ENCODE assay signal across 19 cellular contexts in the genomic region with DNA sequence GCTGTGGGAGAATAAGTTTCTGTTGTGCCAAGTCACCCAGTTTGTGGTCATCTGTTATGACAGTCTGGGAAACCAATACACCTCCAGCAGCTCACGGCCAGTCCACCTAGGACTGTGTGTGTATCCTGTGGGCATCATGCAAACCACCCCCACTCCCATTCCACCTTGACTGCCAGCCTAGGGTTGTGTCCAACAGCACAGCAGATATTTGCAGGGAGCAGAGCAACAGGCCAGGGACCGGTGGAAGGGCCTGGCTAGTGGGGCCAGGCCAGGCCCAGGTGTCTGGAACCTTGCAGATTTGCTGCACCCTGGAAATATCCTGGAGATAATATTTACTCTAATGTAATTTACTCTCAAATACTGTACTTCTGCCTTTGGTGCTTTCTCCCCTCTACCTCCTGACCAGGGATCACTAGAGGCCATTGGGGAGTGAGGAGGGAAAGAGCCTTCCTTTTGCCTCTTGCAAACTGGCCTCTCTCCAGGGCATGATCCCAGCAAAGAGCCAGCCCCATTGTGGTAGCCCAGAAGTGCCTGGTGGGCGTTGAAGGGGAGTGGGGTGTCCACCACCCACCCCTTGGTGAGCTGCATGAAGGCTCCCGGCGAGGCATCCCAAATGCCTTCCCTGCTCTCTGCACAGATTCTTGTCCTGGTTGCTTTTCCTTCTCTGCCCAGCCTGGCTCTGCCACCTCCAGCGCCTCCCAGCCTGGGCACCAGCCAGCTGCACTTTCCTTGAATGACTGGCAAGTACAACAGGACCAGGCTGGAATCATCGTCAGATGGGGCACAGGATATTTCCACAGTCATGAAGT. TPM values are rescaled to one million over a fixed set of nuclear protein-coding genes. Genes with fewer than 3 reads are reported as not detected.
DNase-seq lines count a peak whose midpoint lies in the region; ATAC-seq, FAIRE-seq and TF ChIP-seq lines count a peak whose summit lies in the region.
"Had no signal": no experiment of that assay in that cellular context is flagged by ENCODE, and none has a peak within 500 bp of the region (broad histone marks: within the 10 kb centered on the region; RNA-seq: fewer than 3 reads in every experiment).

No MANE protein-coding gene starts in this region.

- ATAC-seq in right lobe of liver = peak; percentile 76 to 85 (median 78)
- ATAC-seq in HG03521 (IDR thresholded peaks at IDR 0.05; ENCODE audit: unreplicated experiment) = no peak
- ATAC-seq: CD8-positive, alpha-beta T cell had no signal

- intact Hi-C loops in right lobe of liver (cut with DNase I) = no loop called here

- H3K56ac ChIP-seq in H1 (replicated peaks; ENCODE audit: insufficient read length, low read depth, low read length) = no peak overlapping the region

- no peak overlapping the region for H2BK12ac ChIP-seq in H1 (ENCODE audit: low read depth, low read length)

- H3K23ac ChIP-seq in H1 (ENCODE audit: insufficient read length) = no peak overlapping the region

- H2BK120ac ChIP-seq in H1 (replicated peaks; ENCODE audit: low read depth, low read length) = no peak overlapping the region

- no peak overlapping the region for H3K14ac ChIP-seq in H1 (ENCODE audit: insufficient read length)

- H4K20me1 ChIP-seq in H1 (replicated peaks in 1 of 2; ENCODE audit: control insufficient read depth in 1 of 2, insufficient read depth in 2 of 2, low read length in 2 of 2) = no peaks in the 10 kb centered on the region
- no peaks in the 10 kb centered on the region for H4K20me1 ChIP-seq in osteoblast (ENCODE audit: insufficient read depth, low read length)

- H3K4me2 ChIP-seq in H1 (ENCODE audit: insufficient read depth in 1 of 2, low read depth in 2 of 2, low read length in 2 of 2) (no peak overlapping the region), osteoblast (ENCODE audit: insufficient read depth, low read length) (no peak overlapping the region)

- H3K36me3 ChIP-seq in H1 (ENCODE audit: control insufficient read depth in 2 of 4, insufficient read depth in 4 of 4, low read length in 3 of 4) = no peaks in the 10 kb centered on the region
- H3K36me3 ChIP-seq in right lobe of liver = no peaks in the 10 kb centered on the region
- H3K36me3 ChIP-seq in osteoblast (ENCODE audit: insufficient read depth, low read length) = no peaks in the 10 kb centered on the region

- no peak for TF ChIP-seq CTCF in H1 (IDR thresholded peaks at IDR 0.05; ENCODE audit: control extremely low read depth in 1 of 3, insufficient read depth in 1 of 3, low read depth in 1 of 3, low read length in 3 of 3)
- no peak for TF ChIP-seq CTCF in right lobe of liver (IDR thresholded peaks at IDR 0.05)
- no peak for TF ChIP-seq CTCF in osteoblast (IDR thresholded peaks at IDR 0.05; ENCODE audit: extremely low read depth, low read depth, low read length)

- no peak overlapping the region for H2AK5ac ChIP-seq in H1 (ENCODE audit: low read depth, low read length)

- WGBS in H1 (ENCODE audit: extremely low coverage in 1 of 2, insufficient coverage in 1 of 2, insufficient read length in 1 of 2, insufficient replicate concordance in 2 of 2, low coverage in 1 of 2, low lambda C conversion rate in 2 of 2, missing lambda C conversion rate in 1 of 2), 2 experiments = 91% methylated on average over 7 of the region's 7 CpGs; no CpG with 5 or more reads in 1 of the 2 experiments
- 39% methylated on average over 3 of the region's 7 CpGs for WGBS in right lobe of liver (ENCODE audit: insufficient coverage, low coverage, low lambda C conversion rate, missing lambda C conversion rate)

- 0 out of 2 replicates have a peak overlapping the region, but pooled peaks have one; percentile 25 for H4K8ac ChIP-seq in H1 (ENCODE audit: extremely low read depth, insufficient read depth, low read length)

- peaks cover 0 to 3% of the 10 kb centered on the region in 2 experiments; a peak in 1 of 4 replicates for H3K9me3 ChIP-seq in H1 (ENCODE audit: insufficient read depth in 2 of 2, low read depth in 1 of 2, low read length in 1 of 2)
- no peaks in the 10 kb centered on the region for H3K9me3 ChIP-seq in right lobe of liver
- H3K9me3 ChIP-seq in osteoblast (ENCODE audit: low read depth, low read length) = no peaks in the 10 kb centered on the region

- FAIRE-seq in H1 (lab: Jason Lieb, UNC) = no peak

- H3K4me3 ChIP-seq in H1 (ENCODE audit: extremely low read depth in 1 of 4, insufficient read depth in 2 of 4, low read depth in 3 of 4, low read length in 4 of 4) (no peak overlapping the region), right lobe of liver (no peak overlapping the region), osteoblast (ENCODE audit: insufficient read depth, low read length) (no peak overlapping the region)

- peak; percentile 7 for DNase-seq in Ammon's horn (ENCODE audit: low spot score)
- no peak for DNase-seq in H1 (ENCODE audit: low read depth in 1 of 2, low spot score in 2 of 2)
- DNase-seq in right lobe of liver = peak; percentile 66 to 85 (median 81)
- peak; percentile 56 for DNase-seq in osteoblast (ENCODE audit: insufficient read length, low spot score, missing footprints)
- DNase-seq in occipital lobe (lab: John Stamatoyannopoulos, UW) = no peak
- no peak for DNase-seq in DMS53 treated with DMSO at 0.1 percent for 48 hours (lab: John Stamatoyannopoulos, UW; ENCODE audit: unreplicated experiment)
- no peak for DNase-seq in NCI-H1930 (lab: John Stamatoyannopoulos, UW)
- DNase-seq: 8988T; CD8-positive, alpha-beta T cell; H9; KG1; NCI-H1092; NCI-H146; NCI-H2081 treated with DMSO at 0.1 percent for 48 hours; NCI-H446; NCI-H526 treated with DMSO at 0.1 percent for 48 hours; OCI-M1; Right ventricle myocardium superior had no signal

- H3K27ac ChIP-seq in H1 (ENCODE audit: low read depth, low read length) (no peak overlapping the region), right lobe of liver (peak overlapping the region; percentile 68 to 98 (median 92)), osteoblast (ENCODE audit: low read depth, low read length) (no peak overlapping the region)

- no peaks in the 10 kb centered on the region for H3K79me1 ChIP-seq in H1 (ENCODE audit: low read depth, low read length)

- TF ChIP-seq EP300 in H1 (IDR thresholded peaks at IDR 0.05; ENCODE audit: borderline replicate concordance in 1 of 2, low read depth in 2 of 2, low read length in 2 of 2) = no peak

- no peaks in the 10 kb centered on the region for H3K27me3 ChIP-seq in H1 (replicated peaks in 1 of 4; ENCODE audit: control insufficient read depth in 3 of 4, extremely low read depth in 1 of 4, insufficient read depth in 3 of 4, low read length in 3 of 4)
- no peaks in the 10 kb centered on the region for H3K27me3 ChIP-seq in right lobe of liver
- H3K27me3 ChIP-seq in osteoblast (ENCODE audit: insufficient read depth, low read length) = no peaks in the 10 kb centered on the region

- H4K5ac ChIP-seq in H1 (ENCODE audit: insufficient read length, low read depth, low read length) = no peak overlapping the region

- TF ChIP-seq RAD21 in H1 (IDR thresholded peaks at IDR 0.05 in 1 of 2, conservative IDR thresholded peaks at IDR 0.05 in 1 of 2; ENCODE audit: low read depth in 2 of 2, low read length in 2 of 2) = no peak

- no peak overlapping the region for H3K9ac ChIP-seq in H1 (replicated peaks in 1 of 4; ENCODE audit: extremely low read depth in 1 of 4, low read depth in 3 of 4, low read length in 3 of 4)

- H2BK15ac ChIP-seq in H1 (ENCODE audit: low read length) = no peak overlapping the region

- H3K4me1 ChIP-seq in H1 (replicated peaks in 1 of 4; ENCODE audit: control insufficient read depth in 3 of 4, insufficient read depth in 4 of 4, low read length in 3 of 4) (no peaks in the 10 kb centered on the region), right lobe of liver (peaks cover 0 to 37% (median 13%) of the 10 kb centered on the region in 4 donors), osteoblast (ENCODE audit: insufficient read depth, low read length) (no peaks in the 10 kb centered on the region)

- H3K18ac ChIP-seq in H1 (ENCODE audit: extremely low read depth, low read length) = no peak overlapping the region

- no peaks in the 10 kb centered on the region for H3K79me2 ChIP-seq in H1 (ENCODE audit: control insufficient read depth in 1 of 2, insufficient read depth in 2 of 2, low read length in 2 of 2)
- no peaks in the 10 kb centered on the region for H3K79me2 ChIP-seq in osteoblast (ENCODE audit: insufficient read depth, low read length)

- H2BK5ac ChIP-seq in H1 (ENCODE audit: low read depth, low read length) = no peak overlapping the region

- H3K4ac ChIP-seq in H1 (replicated peaks; ENCODE audit: insufficient read length, low read depth, low read length) = no peak overlapping the region

- no peak overlapping the region for H2AFZ ChIP-seq in H1 (ENCODE audit: low read length)
- H2AFZ ChIP-seq in osteoblast (ENCODE audit: low read length) = no peak overlapping the region

- no peak for TF ChIP-seq POLR2A in H1 (IDR thresholded peaks at IDR 0.05; ENCODE audit: control extremely low read depth in 1 of 2, low read depth in 2 of 2, low read length in 2 of 2)
- no peak for TF ChIP-seq POLR2A in right lobe of liver (IDR thresholded peaks at IDR 0.05)

- POLR2A ChIA-PET in H1 (lab: Charles Lee; ENCODE audit: partially characterized antibody) = interaction anchor here (0.7 kb wide), 1 partner anchor 213 kb away, joined by 3 read pairs; no protein-coding TSS in a partner anchor

- H4K91ac ChIP-seq in H1 (replicated peaks; ENCODE audit: insufficient read length, low read length) = no peak overlapping the region

- H2BK20ac ChIP-seq in H1 (ENCODE audit: low read length) = no peak overlapping the region

- no peaks in the 10 kb centered on the region; the same call in 1 of the 2 replicates for H3K23me2 ChIP-seq in H1 (ENCODE audit: low read depth, low read length)

- CTCF ChIA-PET in H1 (lab: Charles Lee; ENCODE audit: partially characterized antibody) = no interaction called here

TF ChIP-seq in H1, 55 proteins besides CTCF, POLR2A, EP300 and RAD21 (continues in another document):
- TF ChIP-seq RXRA (IDR thresholded peaks at IDR 0.05; ENCODE audit: insufficient read depth, low read depth, low read length) (no peak), TCF12 (IDR thresholded peaks at IDR 0.05; ENCODE audit: low read depth, low read length) (no peak), RFX5 (IDR thresholded peaks at IDR 0.05; ENCODE audit: borderline replicate concordance, low read depth, low read length) (no peak), NRF1 (IDR thresholded peaks at IDR 0.05; ENCODE audit: low read depth, low read length) (no peak), SRF (IDR thresholded peaks at IDR 0.05; ENCODE audit: low read depth, low read length) (no peak)

RNA-seq across cellular contexts. Expression of gene TPST1, which starts 15.2 kb away (rescaled TPM):
- total RNA-seq in H1 (2021; fragmentation: NEBNext Ultra II Directional; extraction: Animal tissue kit (Norgen Biotek cat#: 25700)) = 14.9 and 18.4 TPM in 2 replicates
- 8.2 and 8.6 TPM in 2 replicates for polyA plus RNA-seq in H1 (2011; rRNA removed)
- 12.8 TPM for polyA plus RNA-seq in H1 (2011; cell fraction: cytosol; rRNA removed)
- 11.5 TPM for polyA plus RNA-seq in H1 (2011; cell fraction: nucleus; rRNA removed)
- 10.6 to 15.3 TPM (median 12.7 TPM) in 4 replicates for polyA plus RNA-seq in H1 (2012, experiment 1 of 2)
- polyA plus RNA-seq in H1 (2012, experiment 2 of 2) = 4.2 TPM
- polyA plus RNA-seq in H1 (2013, experiment 1 of 2) = 17.5 TPM
- polyA plus RNA-seq in H1 (2013, experiment 2 of 2) = 17.6 TPM
- polyA minus RNA-seq in H1 (2011; rRNA and poly(A)+ RNA removed) = 49.6 and 52.9 TPM in 2 replicates
- polyA minus RNA-seq in H1 (2011; cell fraction: cytosol; rRNA and poly(A)+ RNA removed) = 15.6 TPM
- polyA minus RNA-seq in H1 (2011; cell fraction: nucleus; rRNA and poly(A)+ RNA removed) = 44.9 TPM
- total RNA-seq in right lobe of liver (10 to 100 TPM; 18.0 to 40.5 (median 26.3) TPM), osteoblast (137 and 174 TPM in 2 replicates), occipital lobe (72.1 TPM)

Comparison
In these comparisons a context has a peak if more than half of its experiments do, and no peak if none do; other contexts are left out.
1. DNase-seq: peak in Ammon's horn (single experiment), right lobe of liver (3 of 3) and osteoblast (single experiment); none in H1 (0 of 2), occipital lobe (single experiment), DMS53 treated with DMSO at 0.1 percent for 48 hours (single experiment) and NCI-H1930 (0 of 2).
2. H3K27ac ChIP-seq: peak in right lobe of liver (3 of 3); none in H1 (single experiment) and osteoblast (single experiment).